ENCODE assay signal across 14 cellular contexts in genomic region chr10:94193466-94193924, GRCh38.
DNase-seq lines count a peak whose midpoint lies in the region; ATAC-seq and TF ChIP-seq lines count a peak whose summit lies in the region.
"Had no signal": no experiment of that assay in that cellular context is flagged by ENCODE, and none has a peak within 500 bp of the region (broad histone marks: within the 10 kb centered on the region; RNA-seq: fewer than 3 reads in every experiment).

No MANE protein-coding gene starts in this region.

- TF ChIP-seq CTCF in AG10803 (conservative IDR thresholded peaks at IDR 0.05; ENCODE audit: low read length) (no peak), RWPE2 (IDR thresholded peaks at IDR 0.05; ENCODE audit: poor library complexity, severe bottlenecking) (no peak), fibroblast of mammary gland (conservative IDR thresholded peaks at IDR 0.05; ENCODE audit: control insufficient read depth, insufficient read depth, low read depth, low read length) (no peak), osteocyte (IDR thresholded peaks at IDR 0.05) (no peak)

- H3K4me3 Mint-ChIP-seq in osteocyte (ENCODE audit: unreplicated experiment): no peak overlapping the region
- H3K4me3 Mint-ChIP-seq: activated CD4-positive, alpha-beta T cell treated with anti-CD3 and anti-CD28 coated beads for 36 hours had no signal

- H3K27me3 Mint-ChIP-seq in osteocyte (ENCODE audit: unreplicated experiment): no peaks in the 10 kb centered on the region

- peak; percentile 55 for DNase-seq in AG10803 (ENCODE audit: low read depth)
- DNase-seq in RWPE2 (ENCODE audit: low spot score): no peak
- peak; percentile 80 for DNase-seq in fibroblast of mammary gland (ENCODE audit: low read depth)
- DNase-seq in osteocyte (ENCODE audit: extremely low spot score, unreplicated experiment): no peak
- no peak for DNase-seq in NCI-H1105 treated with DMSO at 0.1 percent for 48 hours (lab: John Stamatoyannopoulos, UW)
- no peak for DNase-seq in GM19240 (ENCODE audit: insufficient read length, low spot score)
- no peak for DNase-seq in AG08395 (ENCODE audit: low spot score)
- DNase-seq: activated CD4-positive, alpha-beta T cell treated with anti-CD3 and anti-CD28 coated beads for 36 hours; C1 segment of cervical spinal cord; Karpas-422; stimulated activated CD4-positive, alpha-beta T cell treated with anti-CD3 and anti-CD28 coated beads, Interleukin-1b, Interleukin-23, amount 100 ng/mL, for 48 hours had no signal

- peaks cover 40% of the 10 kb centered on the region for H3K4me1 Mint-ChIP-seq in osteocyte (ENCODE audit: unreplicated experiment)
- H3K4me1 Mint-ChIP-seq: activated CD4-positive, alpha-beta T cell treated with anti-CD3 and anti-CD28 coated beads for 36 hours had no signal

- no peaks in the 10 kb centered on the region for H3K27me3 ChIP-seq in RWPE2 (ENCODE audit: insufficient read depth, poor library complexity, severe bottlenecking)

- peaks cover 2% of the 10 kb centered on the region for H3K36me3 Mint-ChIP-seq in osteocyte (ENCODE audit: unreplicated experiment)

- H3K4me3 ChIP-seq in AG10803 (ENCODE audit: low read length): no peak overlapping the region
- H3K4me3 ChIP-seq in RWPE2 (ENCODE audit: severe bottlenecking): no peak overlapping the region
- no peak overlapping the region for H3K4me3 ChIP-seq in fibroblast of mammary gland (ENCODE audit: control insufficient read depth, low read depth, low read length)

- ATAC-seq in RWPE2 (ENCODE audit: low read depth) (no peak), GM18867 (IDR thresholded peaks at IDR 0.05; ENCODE audit: unreplicated experiment) (no peak)
- ATAC-seq: activated CD4-positive, alpha-beta T cell treated with anti-CD3 and anti-CD28 coated beads for 36 hours; left lobe of liver had no signal

- no peaks in the 10 kb centered on the region for H3K36me3 ChIP-seq in RWPE2 (ENCODE audit: low read depth)

- H3K9me3 Mint-ChIP-seq in osteocyte (ENCODE audit: unreplicated experiment): no peaks in the 10 kb centered on the region
- H3K9me3 Mint-ChIP-seq: activated T-helper 2 cell treated with anti-CD3 and anti-CD28 coated beads, Interferon-gamma antibody, Interleukin-2, Interleukin-4, amounts not matched to agents 10 μg/mL and 5 μg/mL and 100 μg/mL, durations not matched to agents 14 hours and 24 hours and 36 hours had no signal

- peak overlapping the region; percentile 80 for H3K27ac Mint-ChIP-seq in osteocyte (ENCODE audit: unreplicated experiment)
- H3K27ac Mint-ChIP-seq: activated CD4-positive, alpha-beta T cell treated with anti-CD3 and anti-CD28 coated beads for 36 hours; activated T-helper 2 cell treated with anti-CD3 and anti-CD28 coated beads, Interferon-gamma antibody, Interleukin-2, Interleukin-4, amounts not matched to agents 10 μg/mL and 5 μg/mL and 100 μg/mL, durations not matched to agents 14 hours and 24 hours and 36 hours had no signal

- H3K9me3 ChIP-seq in RWPE2 (ENCODE audit: severe bottlenecking): no peaks in the 10 kb centered on the region

- peaks cover 11% of the 10 kb centered on the region for H3K4me1 ChIP-seq in RWPE2 (ENCODE audit: insufficient read depth, poor library complexity, severe bottlenecking)

- peak overlapping the region; percentile 10 for H3K27ac ChIP-seq in RWPE2 (ENCODE audit: poor library complexity, severe bottlenecking)

Comparison
In these comparisons a context has a peak if more than half of its experiments do, and no peak if none do; other contexts are left out.
1. DNase-seq: peak in AG10803 (single experiment) and fibroblast of mammary gland (single experiment); none in RWPE2 (single experiment), osteocyte (single experiment), NCI-H1105 treated with DMSO at 0.1 percent for 48 hours (single experiment), GM19240 (single experiment) and AG08395 (single experiment).